8 cellular contexts compared by ENCODE assay signal in genomic region chr20:43514062-43514971, GRCh38. TPM values are rescaled to one million over a fixed set of nuclear protein-coding genes. Genes with fewer than 3 reads are reported as not detected.
A peak's percentile ranks its signal among the peaks of the same experiment; 100 is the strongest.
DNase-seq lines count a peak whose midpoint lies in the region; ATAC-seq and TF ChIP-seq lines count a peak whose summit lies in the region.

No MANE protein-coding gene starts in this region.

- peak; percentile 87 for ATAC-seq in HG02610 (IDR thresholded peaks at IDR 0.05; ENCODE audit: unreplicated experiment)
- peak; percentile 96 to 97 (median 96) for ATAC-seq in psoas muscle

- intact Hi-C loops in psoas muscle (cut with DNase I): no loop called here

- H3K27me3 ChIP-seq in right atrium auricular region (no peaks in the 10 kb centered on the region), psoas muscle (ENCODE audit: insufficient read depth in 3 of 3, low read length in 2 of 3) (no peaks in the 10 kb centered on the region)

- DNase-seq in GM12864 (ENCODE audit: low read depth) (peak; percentile 94), NCI-H1105 (lab: John Stamatoyannopoulos, UW) (peak; percentile 99), T-helper 1 cell (peak; percentile 85 to 96 (median 89)), right atrium auricular region (ENCODE audit: low spot score) (peak; percentile 96), psoas muscle (peak; percentile 96 to 98)

- peaks cover 0 to 11% of the 10 kb centered on the region in 2 donors for H3K4me1 ChIP-seq in right atrium auricular region
- no peaks in the 10 kb centered on the region for H3K4me1 ChIP-seq in psoas muscle
- H3K4me1 ChIP-seq in urinary bladder (ENCODE audit: insufficient read depth): no peaks in the 10 kb centered on the region

- no peaks in the 10 kb centered on the region for H3K36me3 ChIP-seq in right atrium auricular region
- H3K36me3 ChIP-seq in psoas muscle (ENCODE audit: insufficient read depth in 1 of 2, low read depth in 1 of 2): peaks cover 0 to 4% of the 10 kb centered on the region in 2 donors
- H3K36me3 ChIP-seq in urinary bladder (ENCODE audit: insufficient read depth): no peaks in the 10 kb centered on the region

- TF ChIP-seq CTCF in GM12864 (IDR thresholded peaks at IDR 0.05; ENCODE audit: low read depth, low read length, missing control alignments) (peak; percentile 35), right atrium auricular region (IDR thresholded peaks at IDR 0.05) (peak in 1 of 2 donors; percentile 24), psoas muscle (IDR thresholded peaks at IDR 0.05) (peak; percentile 34)

- H3K4me3 ChIP-seq in GM12864 (ENCODE audit: low read depth, low read length) (peak overlapping the region; percentile 51), right atrium auricular region (peak overlapping the region; percentile 48 to 67), psoas muscle (peak overlapping the region; percentile 71), urinary bladder (ENCODE audit: low read depth, low read length) (peak overlapping the region; percentile 64)

- H3K9me3 ChIP-seq in right atrium auricular region (no peaks in the 10 kb centered on the region), psoas muscle (no peaks in the 10 kb centered on the region)

- 45 to 50% (median 45%) methylated on average over 48 to 53 of the region's 53 CpGs for WGBS in psoas muscle, 3 donors
- 46% methylated on average over 53 of the region's 53 CpGs for WGBS in urinary bladder

- peak overlapping the region; percentile 35 for H3K27ac ChIP-seq in angular gyrus (ENCODE audit: low read depth, low read length)
- H3K27ac ChIP-seq in right atrium auricular region: peak overlapping the region; percentile 74 to 75
- H3K27ac ChIP-seq in psoas muscle: peak overlapping the region; percentile 57
- H3K27ac ChIP-seq in urinary bladder (ENCODE audit: low read depth): no peak overlapping the region

RNA-seq across cellular contexts. Expression of gene L3MBTL1, which starts 6.8 kb away (rescaled TPM):
- total RNA-seq in right atrium auricular region: 10 to 100 TPM in 1 of 2 donors, 1 to 10 TPM in 1; 4.1 to 28.2 TPM
- 1 to 10 TPM; 2.2 to 4.2 (median 3.5) TPM for total RNA-seq in psoas muscle
- polyA plus RNA-seq in psoas muscle: 1 to 10 TPM in 2 of 3 donors, under 1 TPM in 1; 0.82 to 4.3 (median 1.4) TPM
- 14.5 TPM for total RNA-seq in urinary bladder
- 5.6 TPM for polyA plus RNA-seq in urinary bladder

RNA-seq across cellular contexts. Expression of gene SGK2, which starts 44.5 kb away (rescaled TPM):
- total RNA-seq in right atrium auricular region (under 1 TPM in 1 of 2 donors, not detected in 1; 0.90 TPM), psoas muscle (under 1 TPM in 1 of 4 donors, not detected in 3; 0.13 TPM), urinary bladder (6.2 TPM)
- polyA plus RNA-seq in psoas muscle (under 1 TPM; 0.04 to 0.53 (median 0.16) TPM), urinary bladder (1.9 TPM)

RNA-seq across cellular contexts. Expression of gene SRSF6, which starts 56.6 kb away (rescaled TPM):
- total RNA-seq in right atrium auricular region: 10 to 100 TPM; 29.4 to 30.5 TPM
- total RNA-seq in psoas muscle: 10 to 100 TPM; 33.8 to 76.9 (median 53.3) TPM
- 10 to 100 TPM; 26.3 to 38.9 (median 26.7) TPM for polyA plus RNA-seq in psoas muscle
- total RNA-seq in urinary bladder: 87.2 TPM
- polyA plus RNA-seq in urinary bladder: 54.7 TPM
